In the genomic region with DNA sequence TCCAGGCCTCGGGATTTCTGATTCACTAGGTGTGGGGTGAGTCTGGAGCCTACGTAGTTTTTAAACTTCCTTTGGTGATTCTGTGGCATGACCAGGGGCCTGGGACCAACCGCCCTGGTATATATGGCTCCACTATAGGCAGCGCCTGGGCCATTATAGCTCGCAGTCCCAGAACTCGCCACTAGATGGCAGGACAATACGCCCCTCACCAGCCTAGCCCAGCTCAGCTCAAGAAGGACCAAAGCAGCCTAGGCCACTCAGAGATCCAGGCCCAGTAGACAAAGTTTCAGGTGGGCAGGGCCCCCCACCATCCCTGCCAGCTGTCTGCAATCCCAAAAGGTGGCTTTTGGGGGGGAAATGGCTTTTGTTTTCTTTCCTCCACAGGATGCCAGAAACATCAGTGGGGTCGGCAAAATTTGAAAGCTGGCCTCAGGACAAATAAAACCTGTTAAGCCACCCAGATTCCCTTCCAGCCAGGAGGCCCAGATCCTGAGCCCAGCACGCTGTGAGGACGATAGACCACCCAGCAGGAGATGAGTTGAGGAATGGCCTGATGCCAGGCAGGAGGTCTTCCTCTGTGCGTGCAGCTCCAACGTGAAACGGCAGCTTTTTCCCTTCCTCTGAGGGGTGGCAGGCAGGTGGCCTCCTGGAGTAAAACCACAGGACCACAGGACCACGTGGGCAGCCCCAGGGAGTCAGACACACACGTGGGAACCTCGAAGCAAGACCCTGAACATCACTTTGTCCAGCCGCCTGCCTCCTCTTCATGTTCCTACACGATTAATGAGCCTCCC, we compare ENCODE assay signal across 8 cellular contexts.
DNase-seq lines count a peak whose midpoint lies in the region; ATAC-seq and TF ChIP-seq lines count a peak whose summit lies in the region.

No MANE protein-coding gene starts in this region.

- TF ChIP-seq CTCF in HFF-Myc (IDR thresholded peaks at IDR 0.05; ENCODE audit: low read depth, low read length, missing control alignments) (peak; percentile 90), cardiac fibroblast (IDR thresholded peaks at IDR 0.05; ENCODE audit: low read depth, low read length) (peak; percentile 90)

- peak; percentile 81 to 89 for ATAC-seq in activated CD4-positive, CD25-positive, alpha-beta regulatory T cell treated with anti-CD3 and anti-CD28 coated beads, Interleukin-2, amount 50 U/mL, for 24 hours
- ATAC-seq in GM19452 (IDR thresholded peaks at IDR 0.05; ENCODE audit: unreplicated experiment), result no peak

- H3K4me3 ChIP-seq in HFF-Myc (replicated peaks; ENCODE audit: low read depth, low read length), result no peak overlapping the region
- H3K4me3 ChIP-seq in cardiac fibroblast (replicated peaks in 1 of 2; ENCODE audit: low read depth in 2 of 2, low read length in 2 of 2), result no peak overlapping the region

- DNase-seq in COR-L47 (lab: John Stamatoyannopoulos, UW), result peak; percentile 58
- DNase-seq in HFF-Myc (ENCODE audit: extremely low read depth, low read depth), result peak; percentile 44
- peak; percentile 60 for DNase-seq in NCI-H226
- peak; percentile 74 to 76 for DNase-seq in cardiac fibroblast (ENCODE audit: low read depth in 2 of 2)
- DNase-seq in left kidney (ENCODE audit: low read depth, low spot score), result peak; percentile 88
- peak; percentile 54 to 71 for DNase-seq in stimulated activated CD4-positive, alpha-beta T cell treated with anti-CD3 and anti-CD28 coated beads, Interleukin-4, amount 100 ng/mL, for 4 hours
